Comparison of ENCODE assay signal across 20 cellular contexts in genomic region chrX:84099120-84099519, GRCh38.
"Had no signal": no experiment of that assay in that cellular context is flagged by ENCODE, and none has a peak within 500 bp of the region (broad histone marks: within the 10 kb centered on the region; RNA-seq: fewer than 3 reads in every experiment).

No MANE protein-coding gene starts in this region.

- H3K4me1 ChIP-seq: colonic mucosa, esophagus muscularis mucosa, foreskin keratinocyte, gastroesophageal sphincter, heart left ventricle, left lung, lower lobe of right lung had no signal

- H3K27ac ChIP-seq: colonic mucosa, esophagus muscularis mucosa, foreskin keratinocyte, gastroesophageal sphincter, heart left ventricle, hepatocyte, left lung, lower lobe of right lung had no signal

- H3K79me2 ChIP-seq: hepatocyte had no signal

- H3K9me3 ChIP-seq: colonic mucosa, esophagus muscularis mucosa, gastroesophageal sphincter, heart left ventricle, left lung, lower lobe of right lung had no signal

- H3K4me3 ChIP-seq: colonic mucosa, esophagus muscularis mucosa, gastroesophageal sphincter, heart left ventricle, hepatocyte, left lung, lower lobe of right lung had no signal

- H3K36me3 ChIP-seq: colonic mucosa, esophagus muscularis mucosa, gastroesophageal sphincter, heart left ventricle, left lung, lower lobe of right lung had no signal

- H3K4me2 ChIP-seq: hepatocyte had no signal

- H2AFZ ChIP-seq: hepatocyte had no signal

- DNase-seq: colonic mucosa; cortex of kidney; effector CD8-positive, alpha-beta T cell; effector memory CD8-positive, alpha-beta T cell; endodermal cell; foreskin keratinocyte; heart left ventricle; hypothalamus; immature natural killer cell; islet precursor cell; kidney; kidney glomerular epithelial cell; left lung; left ventricle myocardium superior; lower lobe of right lung; mesenchymal stem cell; naive thymus-derived CD4-positive, alpha-beta T cell had no signal

- ATAC-seq: effector memory CD8-positive, alpha-beta T cell; foreskin keratinocyte; gastroesophageal sphincter; heart left ventricle; left lung; left ventricle myocardium superior; lower lobe of right lung; naive thymus-derived CD4-positive, alpha-beta T cell had no signal

- H3K27me3 ChIP-seq: colonic mucosa, esophagus muscularis mucosa, foreskin keratinocyte, gastroesophageal sphincter, heart left ventricle, hepatocyte, left lung had no signal
